Comparison of ENCODE assay signal across 8 cellular contexts in genomic region chr2:97663962-97664635, GRCh38. TPM values are rescaled to one million over a fixed set of nuclear protein-coding genes. Genes with fewer than 3 reads are reported as not detected.
DNase-seq lines count a peak whose midpoint lies in the region; ATAC-seq, FAIRE-seq and TF ChIP-seq lines count a peak whose summit lies in the region.

ACTR1B (minus strand) TSS chr2:97664044; CDS start chr2:97663890, 154 bp downstream.

- H3K79me2 ChIP-seq in parathyroid adenoma = no peaks in the 10 kb centered on the region

- peaks cover under 1% of the 10 kb centered on the region for H3K36me3 ChIP-seq in adipocyte (ENCODE audit: control insufficient read depth, insufficient read depth, low read length, severe bottlenecking)
- H3K36me3 ChIP-seq in cardiac muscle cell = no peaks in the 10 kb centered on the region
- H3K36me3 ChIP-seq in parathyroid adenoma (ENCODE audit: control insufficient read depth, insufficient read depth, low read length) = no peaks in the 10 kb centered on the region
- peaks cover 0 to 22% (median under 1%) of the 10 kb centered on the region in 3 donors for H3K36me3 ChIP-seq in tibial nerve

- H3K4me3 ChIP-seq in adipocyte (ENCODE audit: low read length) = peak within 1 kb of the TSS; percentile 83
- H3K4me3 ChIP-seq in cardiac muscle cell = peak within 1 kb of the TSS; percentile 70
- H3K4me3 ChIP-seq in parathyroid adenoma (ENCODE audit: low read depth, low read length) = peak within 1 kb of the TSS; percentile 81
- H3K4me3 ChIP-seq in tibial nerve = peak within 1 kb of the TSS; percentile 47 to 97 (median 85)

- TF ChIP-seq EP300 in tibial nerve (IDR thresholded peaks at IDR 0.05) = peak; percentile 68 to 97

- H3K9me3 ChIP-seq in adipocyte (ENCODE audit: control insufficient read depth, low read length) (no peaks in the 10 kb centered on the region), cardiac muscle cell (ENCODE audit: low read depth) (no peaks in the 10 kb centered on the region), parathyroid adenoma (ENCODE audit: control insufficient read depth, low read length) (no peaks in the 10 kb centered on the region), tibial nerve (no peaks in the 10 kb centered on the region)

- peak; percentile 66; the same call in 1 of the 2 replicates for TF ChIP-seq POLR2A in GM12891 (IDR thresholded peaks at IDR 0.05; ENCODE audit: low read depth, low read length)
- TF ChIP-seq POLR2A in tibial nerve (IDR thresholded peaks at IDR 0.05) = peak; percentile 89 to 97

- peaks cover 31% of the 10 kb centered on the region for H3K4me1 ChIP-seq in adipocyte (ENCODE audit: control insufficient read depth, insufficient read depth, low read length)
- peaks cover 8% of the 10 kb centered on the region for H3K4me1 ChIP-seq in cardiac muscle cell (ENCODE audit: low read depth)
- H3K4me1 ChIP-seq in parathyroid adenoma = peaks cover 8% of the 10 kb centered on the region
- peaks cover 0 to 41% (median 15%) of the 10 kb centered on the region in 4 donors for H3K4me1 ChIP-seq in tibial nerve

- peak; percentile 62 for TF ChIP-seq CTCF in cardiac muscle cell (IDR thresholded peaks at IDR 0.05; ENCODE audit: low read depth, low read length)
- TF ChIP-seq CTCF in parathyroid adenoma (IDR thresholded peaks at IDR 0.05) = peak; percentile 84
- peak in 4 of 5 experiments; percentile 44 to 71 (median 60) for TF ChIP-seq CTCF in tibial nerve (IDR thresholded peaks at IDR 0.05)

- peak; percentile 93 for FAIRE-seq in GM12891 (lab: Jason Lieb, UNC)

- peak within 1 kb of the TSS; percentile 89 for H2AFZ ChIP-seq in parathyroid adenoma

- DNase-seq in GM12891 (ENCODE audit: insufficient read length, low spot score) = peak; percentile 97
- DNase-seq in NCI-H1436 (lab: John Stamatoyannopoulos, UW) = peak; percentile 98
- peak; percentile 97 for DNase-seq in T follicular helper cell (ENCODE audit: low read depth)
- DNase-seq in adipocyte (ENCODE audit: low read depth) = peak; percentile 98
- DNase-seq in cardiac muscle cell (ENCODE audit: low read depth in 1 of 2, low spot score in 1 of 2) = peak; percentile 99
- peak; percentile 95 to 96 for DNase-seq in tibial nerve (ENCODE audit: low spot score in 2 of 2)

- H3K4me2 ChIP-seq in parathyroid adenoma (ENCODE audit: low read length) = peak within 1 kb of the TSS; percentile 91

- ATAC-seq in HG02840 (IDR thresholded peaks at IDR 0.05; ENCODE audit: low FRiP score, unreplicated experiment) = peak; percentile 85

- H3K27ac ChIP-seq in cardiac muscle cell (peak within 1 kb of the TSS; percentile 96), parathyroid adenoma (peak within 1 kb of the TSS; percentile 85), tibial nerve (peak within 1 kb of the TSS; percentile 63 to 99 (median 96))

- no peaks in the 10 kb centered on the region for H3K27me3 ChIP-seq in adipocyte (replicated peaks; ENCODE audit: control insufficient read depth, insufficient read depth, low read length)
- no peaks in the 10 kb centered on the region for H3K27me3 ChIP-seq in cardiac muscle cell
- H3K27me3 ChIP-seq in parathyroid adenoma (ENCODE audit: control insufficient read depth, insufficient read depth, low read length) = no peaks in the 10 kb centered on the region
- no peaks in the 10 kb centered on the region for H3K27me3 ChIP-seq in tibial nerve

- 0% methylated on average over 43 to 52 of the region's 60 CpGs for WGBS in tibial nerve, 2 donors

- H3K9ac ChIP-seq in adipocyte (ENCODE audit: low read length) = peak within 1 kb of the TSS; percentile 87
- H3K9ac ChIP-seq in parathyroid adenoma = peak within 1 kb of the TSS; percentile 43

TF ChIP-seq in GM12891, 5 proteins besides CTCF, POLR2A, EP300 and RAD21:
- TF ChIP-seq POU2F2 (IDR thresholded peaks at IDR 0.05; ENCODE audit: low read depth, low read length) (0 out of 2 replicates have a peak, but pooled peaks have one; percentile 16), SPI1 (IDR thresholded peaks at IDR 0.05; ENCODE audit: low read depth, low read length) (no peak)

RNA-seq across cellular contexts. Expression of gene ACTR1B, which starts in this region (rescaled TPM):
- polyA plus RNA-seq in GM12891 (2012; ENCODE audit: low read depth, missing spikeins) = 52.0 TPM
- 103 and 109 TPM in 2 replicates for total RNA-seq in cardiac muscle cell
- 22.9 and 26.3 TPM in 2 replicates for polyA plus RNA-seq in cardiac muscle cell
- total RNA-seq in tibial nerve = 100 to 1,000 TPM in 1 of 4 donors, 10 to 100 TPM in 3; 65.1 to 109 (median 85.5) TPM

Comparison
In these comparisons a context has a peak if more than half of its experiments do, and no peak if none do; other contexts are left out.
1. Peak in every context shown above with its lines: DNase-seq, ATAC-seq, H3K4me3 ChIP-seq and H3K27ac ChIP-seq.